27 cellular contexts compared by ENCODE assay signal in the genomic region with DNA sequence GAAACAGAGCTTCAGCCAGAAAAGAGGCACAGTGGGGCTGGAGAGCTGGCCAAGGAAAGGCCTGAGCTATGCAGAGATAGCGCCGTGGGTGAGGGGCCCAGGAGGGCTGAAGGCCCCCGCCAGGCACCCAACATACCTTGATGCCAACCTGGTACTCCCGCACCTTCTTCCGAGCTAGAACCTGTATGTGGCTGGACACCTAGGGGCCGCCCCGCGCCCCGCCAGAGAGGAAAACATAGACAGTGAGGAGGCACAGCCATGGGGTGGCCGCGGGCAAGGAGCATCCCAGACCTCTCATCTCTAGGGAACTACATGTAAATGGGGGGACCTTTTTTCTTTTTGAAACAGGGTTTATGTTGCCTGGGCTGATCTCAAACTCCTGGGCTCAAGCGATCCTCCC. TPM values are rescaled to one million over a fixed set of nuclear protein-coding genes. Genes with fewer than 3 reads are reported as not detected.
A peak's percentile ranks its signal among the peaks of the same experiment; 100 is the strongest.
DNase-seq lines count a peak whose midpoint lies in the region; ATAC-seq, FAIRE-seq and TF ChIP-seq lines count a peak whose summit lies in the region.
"Had no signal": no experiment of that assay in that cellular context is flagged by ENCODE, and none has a peak within 500 bp of the region (broad histone marks: within the 10 kb centered on the region; RNA-seq: fewer than 3 reads in every experiment).

No MANE protein-coding gene starts in this region.

- H3K27me3 ChIP-seq in GM23338 (ENCODE audit: insufficient read depth): no peaks in the 10 kb centered on the region
- H3K27me3 ChIP-seq in RWPE2 (ENCODE audit: insufficient read depth, poor library complexity, severe bottlenecking): no peaks in the 10 kb centered on the region
- no peaks in the 10 kb centered on the region for H3K27me3 ChIP-seq in trophoblast cell (ENCODE audit: insufficient read depth, low read length)

- peaks cover 4% of the 10 kb centered on the region; the same call in 1 of the 2 replicates for H3F3A ChIP-seq in GM23338 (replicated peaks; ENCODE audit: low read depth)

- H3K4me3 ChIP-seq in GM23338: no peak overlapping the region
- no peak overlapping the region for H3K4me3 ChIP-seq in RWPE2 (ENCODE audit: severe bottlenecking)
- no peak overlapping the region for H3K4me3 ChIP-seq in kidney (ENCODE audit: low read length in 2 of 2)
- no peak overlapping the region for H3K4me3 ChIP-seq in trophoblast cell (ENCODE audit: low read depth, low read length)
- H3K4me3 ChIP-seq: A549, GM12878, SK-N-MC had no signal

- H3K79me2 ChIP-seq in GM23338 (replicated peaks; ENCODE audit: insufficient read depth): no peaks in the 10 kb centered on the region; the same call in 1 of the 2 replicates
- peaks cover 16% of the 10 kb centered on the region for H3K79me2 ChIP-seq in trophoblast cell (ENCODE audit: control insufficient read depth, insufficient read depth, low read length, poor library complexity)

- no peak for FAIRE-seq in kidney (lab: Jason Lieb, UNC)
- FAIRE-seq: A549, G401.6, GM12878, H1 had no signal

- H3K18ac ChIP-seq in trophoblast cell (ENCODE audit: low read length): peak overlapping the region; percentile 4

- no peak overlapping the region for H3K14ac ChIP-seq in trophoblast cell (ENCODE audit: low read length)

- WGBS in trophoblast cell (ENCODE audit: extremely low coverage, insufficient coverage, insufficient read length): no CpG with 5 or more reads among the region's 12 CpGs

- no peak for DNase-seq in GM23338 (ENCODE audit: low spot score)
- DNase-seq in RWPE2 (ENCODE audit: low spot score): peak; percentile 53
- peak; percentile 43 for DNase-seq in kidney
- DNase-seq in trophoblast cell: no peak
- no peak for DNase-seq in GF-D8 (lab: John Stamatoyannopoulos, UW)
- no peak for DNase-seq in H4 (ENCODE audit: low spot score)
- DNase-seq: AML-193, C1 segment of cervical spinal cord, COR-L47, Karpas-422, NCI-H1092 treated with DMSO at 0.1 percent for 48 hours, NCI-H1436, NCI-H187, NCI-H2107, NCI-H446, NCI-H526, NCI-H82, RPMI8226, SIG-M5, SW 1271 had no signal

- peaks cover 19% of the 10 kb centered on the region for H3K4me1 Mint-ChIP-seq in GM23338
- H3K4me1 Mint-ChIP-seq: CD4-positive, alpha-beta memory T cell had no signal

- H3K9me3 ChIP-seq in RWPE2 (ENCODE audit: severe bottlenecking): no peaks in the 10 kb centered on the region
- H3K9me3 ChIP-seq in kidney (ENCODE audit: control insufficient read depth in 1 of 2, low read length in 2 of 2): no peaks in the 10 kb centered on the region
- peaks cover 2% of the 10 kb centered on the region for H3K9me3 ChIP-seq in trophoblast cell (ENCODE audit: insufficient read depth, low read depth, low read length)
- H3K9me3 ChIP-seq: A549 had no signal

- no peak overlapping the region for H3K9ac ChIP-seq in kidney (ENCODE audit: low read length in 2 of 2)
- H3K9ac ChIP-seq in trophoblast cell (ENCODE audit: low read length): no peak overlapping the region

- no peak overlapping the region for H4K8ac ChIP-seq in trophoblast cell (ENCODE audit: low read depth, low read length)

- H2AFZ ChIP-seq in GM23338 (no peak overlapping the region), trophoblast cell (ENCODE audit: insufficient read depth, low read length, poor library complexity) (no peak overlapping the region)

- intact Hi-C loops in kidney (cut with DNase I): no loop called here

- H3K4me3 Mint-ChIP-seq in GM23338: no peak overlapping the region

- H2BK120ac ChIP-seq in trophoblast cell (ENCODE audit: insufficient read depth, low read length, poor library complexity): no peak overlapping the region

- TF ChIP-seq CTCF in GM23338 (conservative IDR thresholded peaks at IDR 0.05; ENCODE audit: low read depth in 2 of 2) (no peak), RWPE2 (IDR thresholded peaks at IDR 0.05; ENCODE audit: poor library complexity, severe bottlenecking) (no peak), kidney (IDR thresholded peaks at IDR 0.05; ENCODE audit: borderline replicate concordance, extremely low read depth, insufficient read depth) (no peak)

- H4K12ac ChIP-seq in trophoblast cell (ENCODE audit: low read depth, low read length): no peak overlapping the region

- no peaks in the 10 kb centered on the region for H3K9me2 ChIP-seq in GM23338 (ENCODE audit: insufficient read depth)

- H3K36me3 ChIP-seq in GM23338 (ENCODE audit: insufficient read depth) (0 out of 2 replicates have a peak, but pooled peaks cover 6% of the 10 kb centered on the region), RWPE2 (ENCODE audit: low read depth) (peaks cover 40% of the 10 kb centered on the region), kidney (ENCODE audit: control insufficient read depth in 1 of 2, insufficient read depth in 2 of 2, low read length in 2 of 2) (no peaks in the 10 kb centered on the region), trophoblast cell (ENCODE audit: control insufficient read depth in 1 of 2, insufficient read depth in 2 of 2, low read length in 2 of 2) (peaks cover 86% of the 10 kb centered on the region in 2 experiments)

- no peak overlapping the region for H2AK5ac ChIP-seq in trophoblast cell (ENCODE audit: low read length)

- no peaks in the 10 kb centered on the region; the same call in 2 of the 3 replicates for H3K9me3 Mint-ChIP-seq in GM23338
- H3K9me3 Mint-ChIP-seq: CD4-positive, alpha-beta memory T cell had no signal

- no peak overlapping the region for H4K91ac ChIP-seq in trophoblast cell (ENCODE audit: low read depth, low read length)

- peaks cover 20% of the 10 kb centered on the region for H3K27me3 Mint-ChIP-seq in GM23338 (ENCODE audit: insufficient read depth, low read depth, poor library complexity)

- H4K20me1 ChIP-seq in GM23338 (replicated peaks; ENCODE audit: insufficient read depth): peaks cover 3% of the 10 kb centered on the region; the same call in 1 of the 2 replicates

- H3K36me3 Mint-ChIP-seq in GM23338 (ENCODE audit: low read depth): peaks cover 39% of the 10 kb centered on the region
- H3K36me3 Mint-ChIP-seq: CD4-positive, alpha-beta memory T cell had no signal

- H3K4me1 ChIP-seq in GM23338 (ENCODE audit: insufficient read depth) (peaks cover 7% of the 10 kb centered on the region), RWPE2 (ENCODE audit: insufficient read depth, poor library complexity, severe bottlenecking) (peaks cover 5% of the 10 kb centered on the region), kidney (ENCODE audit: control insufficient read depth in 1 of 2, insufficient read depth in 1 of 2, low read depth in 1 of 2, low read length in 2 of 2) (peaks cover 2 to 5% of the 10 kb centered on the region in 2 donors), trophoblast cell (ENCODE audit: control insufficient read depth in 1 of 2, insufficient read depth in 2 of 2, low read length in 2 of 2) (peaks cover 13% of the 10 kb centered on the region in 2 experiments)

- no peak for ATAC-seq in GM23338
- no peak for ATAC-seq in RWPE2 (ENCODE audit: low read depth)
- no peak for ATAC-seq in HG03159 (IDR thresholded peaks at IDR 0.05; ENCODE audit: unreplicated experiment)
- ATAC-seq: A549, GM12878 had no signal

- H3K27ac ChIP-seq in GM23338 (ENCODE audit: low read depth): no peak overlapping the region
- no peak overlapping the region for H3K27ac ChIP-seq in RWPE2 (ENCODE audit: poor library complexity, severe bottlenecking)
- no peak overlapping the region for H3K27ac ChIP-seq in kidney (ENCODE audit: low read depth in 2 of 2, low read length in 2 of 2)
- no peak overlapping the region for H3K27ac ChIP-seq in trophoblast cell (ENCODE audit: low read depth, low read length)
- H3K27ac ChIP-seq: A549, SK-N-MC had no signal

- H3K4me2 ChIP-seq in GM23338 (no peak overlapping the region), trophoblast cell (ENCODE audit: low read length) (no peak overlapping the region)
- H3K4me2 ChIP-seq: A549 had no signal

- H2BK5ac ChIP-seq in trophoblast cell (ENCODE audit: low read depth, low read length, poor library complexity): no peak overlapping the region

- H3K27ac Mint-ChIP-seq in GM23338: 0 out of 2 replicates have a peak overlapping the region, but pooled peaks have one; percentile 36
- H3K27ac Mint-ChIP-seq: CD4-positive, alpha-beta memory T cell had no signal

- H3K79me1 ChIP-seq in trophoblast cell (ENCODE audit: low read length): peaks cover 13% of the 10 kb centered on the region

- no peak overlapping the region for H3K23ac ChIP-seq in trophoblast cell (ENCODE audit: low read length)

- no peak overlapping the region for H2BK12ac ChIP-seq in trophoblast cell (ENCODE audit: low read length)

- no peak overlapping the region for H3K4ac ChIP-seq in trophoblast cell (ENCODE audit: low read depth, low read length)

RNA-seq across cellular contexts. Expression of a gene that starts 12.0 kb away (rescaled TPM):
- total RNA-seq in GM23338 (2014; rRNA removed; shearing (Covaris generic)): 1,297 and 1,329 TPM in 2 replicates
- polyA plus RNA-seq in GM23338 (2016; fragmentation: Nextera tagmentation; extraction: Ambion mirVana) (686 and 730 TPM in 2 replicates), kidney (ENCODE audit: insufficient read depth, low read depth, low replicate concordance) (1,291 TPM)
- total RNA-seq in kidney: 1,159 TPM
- 1,387 and 1,493 TPM in 2 replicates for polyA plus RNA-seq in trophoblast cell (2013)
- total RNA-seq in H4 (2014; rRNA removed; shearing (Covaris generic)): 1,521 and 1,556 TPM in 2 replicates

RNA-seq across cellular contexts. Expression of a gene that starts 16.7 kb away (rescaled TPM):
- 26.5 and 26.7 TPM in 2 replicates for total RNA-seq in GM23338 (2014; rRNA removed; shearing (Covaris generic))
- 15.0 and 15.6 TPM in 2 replicates for polyA plus RNA-seq in GM23338 (2016; fragmentation: Nextera tagmentation; extraction: Ambion mirVana)
- 18.0 TPM for total RNA-seq in kidney
- 11.3 TPM for polyA plus RNA-seq in kidney (ENCODE audit: insufficient read depth, low read depth, low replicate concordance)
- polyA plus RNA-seq in trophoblast cell (2013): 196 and 208 TPM in 2 replicates
- 4.1 and 7.1 TPM in 2 replicates for total RNA-seq in H4 (2014; rRNA removed; shearing (Covaris generic))

RNA-seq across cellular contexts. Expression of a gene that starts 28.0 kb away (rescaled TPM):
- 18.5 and 25.5 TPM in 2 replicates for total RNA-seq in GM23338 (2014; rRNA removed; shearing (Covaris generic))
- polyA plus RNA-seq in GM23338 (2016; fragmentation: Nextera tagmentation; extraction: Ambion mirVana) (5.4 and 6.5 TPM in 2 replicates), kidney (ENCODE audit: insufficient read depth, low read depth, low replicate concordance) (1.2 TPM)
- 2.7 TPM for total RNA-seq in kidney
- 11.4 and 11.5 TPM in 2 replicates for polyA plus RNA-seq in trophoblast cell (2013)
- total RNA-seq in H4 (2014; rRNA removed; shearing (Covaris generic)): 5.9 and 6.6 TPM in 2 replicates

RNA-seq across cellular contexts. Expression of a gene that starts 32.5 kb away (rescaled TPM):
- 1.3 and 3.0 TPM in 2 replicates for total RNA-seq in GM23338 (2014; rRNA removed; shearing (Covaris generic))
- polyA plus RNA-seq in GM23338 (2016; fragmentation: Nextera tagmentation; extraction: Ambion mirVana) (3.8 and 7.1 TPM in 2 replicates), kidney (ENCODE audit: insufficient read depth, low read depth, low replicate concordance) (not detected)
- total RNA-seq in kidney: not detected
- 0.82 and 1.4 TPM in 2 replicates for polyA plus RNA-seq in trophoblast cell (2013)
- not detected in 2 replicates for total RNA-seq in H4 (2014; rRNA removed; shearing (Covaris generic))
- total RNA-seq: CD4-positive, alpha-beta memory T cell; GM12878 had no signal
- polyA plus RNA-seq: A549; CD4-positive, alpha-beta memory T cell; GM12878 had no signal

Comparison
In these comparisons a context has a peak if more than half of its experiments do, and no peak if none do; other contexts are left out.
1. DNase-seq: peak in RWPE2 (single experiment) and kidney (single experiment); none in GM23338 (single experiment), trophoblast cell (0 of 2), GF-D8 (single experiment) and H4 (single experiment).